7 cellular contexts compared by ENCODE assay signal in genomic region chr2:156110890-156111289, GRCh38.
DNase-seq lines count a peak whose midpoint lies in the region; ATAC-seq lines count a peak whose summit lies in the region.

No MANE protein-coding gene starts in this region.

- H3K4me3 Mint-ChIP-seq in activated naive CD8-positive, alpha-beta T cell treated with anti-CD3 and anti-CD28 coated beads for 36 hours, result no peak overlapping the region
- H3K4me3 Mint-ChIP-seq in stimulated activated naive CD8-positive, alpha-beta T cell treated with anti-CD3 and anti-CD28 coated beads, Interleukin-15, amount 100 ng/mL, for 72 hours, result no peak overlapping the region

- H3K9me3 Mint-ChIP-seq in activated naive CD8-positive, alpha-beta T cell treated with anti-CD3 and anti-CD28 coated beads for 36 hours, result no peaks in the 10 kb centered on the region
- H3K9me3 Mint-ChIP-seq in stimulated activated naive CD8-positive, alpha-beta T cell treated with anti-CD3 and anti-CD28 coated beads, Interleukin-15, amount 100 ng/mL, for 72 hours, result no peaks in the 10 kb centered on the region

- no peaks in the 10 kb centered on the region for H3K4me1 Mint-ChIP-seq in activated naive CD8-positive, alpha-beta T cell treated with anti-CD3 and anti-CD28 coated beads for 36 hours
- H3K4me1 Mint-ChIP-seq in stimulated activated naive CD8-positive, alpha-beta T cell treated with anti-CD3 and anti-CD28 coated beads, Interleukin-15, amount 100 ng/mL, for 72 hours, result no peaks in the 10 kb centered on the region

- no peaks in the 10 kb centered on the region for H3K27me3 Mint-ChIP-seq in activated naive CD8-positive, alpha-beta T cell treated with anti-CD3 and anti-CD28 coated beads for 36 hours
- no peaks in the 10 kb centered on the region for H3K27me3 Mint-ChIP-seq in stimulated activated naive CD8-positive, alpha-beta T cell treated with anti-CD3 and anti-CD28 coated beads, Interleukin-15, amount 100 ng/mL, for 72 hours

- DNase-seq in HuH-7 (ENCODE audit: low spot score) (peak; percentile 19), NCI-H2029 (lab: John Stamatoyannopoulos, UW) (no peak), glomerular visceral epithelial cell (ENCODE audit: extremely low spot score) (no peak)
- peak; percentile 8 for DNase-seq in activated naive CD8-positive, alpha-beta T cell treated with anti-CD3 and anti-CD28 coated beads for 36 hours
- peak; percentile 3 to 11 for DNase-seq in stimulated activated naive CD8-positive, alpha-beta T cell treated with anti-CD3 and anti-CD28 coated beads, Interleukin-15, amount 100 ng/mL, for 72 hours

- no peak overlapping the region for H3K27ac Mint-ChIP-seq in activated naive CD8-positive, alpha-beta T cell treated with anti-CD3 and anti-CD28 coated beads for 36 hours
- H3K27ac Mint-ChIP-seq in stimulated activated naive CD8-positive, alpha-beta T cell treated with anti-CD3 and anti-CD28 coated beads, Interleukin-15, amount 100 ng/mL, for 72 hours, result no peak overlapping the region

- peak; percentile 99 for ATAC-seq in GM18511 (IDR thresholded peaks at IDR 0.05; ENCODE audit: unreplicated experiment)
- ATAC-seq in GM21737 (IDR thresholded peaks at IDR 0.05; ENCODE audit: unreplicated experiment), result peak; percentile 98
- ATAC-seq in stimulated activated naive CD8-positive, alpha-beta T cell treated with anti-CD3 and anti-CD28 coated beads, Interleukin-15, amount 100 ng/mL, for 72 hours, result no peak

- H3K36me3 Mint-ChIP-seq in activated naive CD8-positive, alpha-beta T cell treated with anti-CD3 and anti-CD28 coated beads for 36 hours, result no peaks in the 10 kb centered on the region

Comparison
In these comparisons a context has a peak if more than half of its experiments do, and no peak if none do; other contexts are left out.
1. DNase-seq: peak in HuH-7 (single experiment), activated naive CD8-positive, alpha-beta T cell treated with anti-CD3 and anti-CD28 coated beads for 36 hours (single experiment) and stimulated activated naive CD8-positive, alpha-beta T cell treated with anti-CD3 and anti-CD28 coated beads, Interleukin-15, amount 100 ng/mL, for 72 hours (2 of 2); none in NCI-H2029 (single experiment) and glomerular visceral epithelial cell (single experiment).